9 cellular contexts compared by ENCODE assay signal in genomic region chr2:196168181-196168580, GRCh38. TPM values are rescaled to one million over a fixed set of nuclear protein-coding genes. Genes with fewer than 3 reads are reported as not detected.
DNase-seq lines count a peak whose midpoint lies in the region; ATAC-seq and TF ChIP-seq lines count a peak whose summit lies in the region.
"Had no signal": no experiment of that assay in that cellular context is flagged by ENCODE, and none has a peak within 500 bp of the region (broad histone marks: within the 10 kb centered on the region; RNA-seq: fewer than 3 reads in every experiment).

No MANE protein-coding gene starts in this region.

- no peak overlapping the region for H2BK15ac ChIP-seq in H9 (ENCODE audit: low read depth, low read length)

- CTCF ChIA-PET in AG04449 (lab: Yijun Ruan, JAX) = interaction anchor here (1.0 to 3.5 kb wide), 5 partner anchors 90 to 169 kb away, joined by 3 to 18 read pairs (median 13); no protein-coding TSS in a partner anchor

- H2AFZ ChIP-seq in H9 (ENCODE audit: low read length) = no peak overlapping the region

- H3K9ac ChIP-seq in H9 (ENCODE audit: extremely low read depth, insufficient read length, low read length) = no peak overlapping the region

- H3K27ac ChIP-seq in H9 (ENCODE audit: insufficient read length, low read depth, low read length) = no peak overlapping the region
- H3K27ac ChIP-seq in left lung = peak overlapping the region; percentile 58 to 70
- H3K27ac ChIP-seq: prostate gland had no signal

- peak overlapping the region in 1 of 2 experiments; percentile 41; a peak in 1 of 5 replicates for H3K4me3 Mint-ChIP-seq in H9
- H3K4me3 Mint-ChIP-seq in activated T-helper 1 cell treated with anti-CD3 and anti-CD28 coated beads, Interleukin-12 subunit alpha, Interleukin-12 subunit beta, Interleukin-2, Interleukin-4 antibody, amounts not matched to agents 30 ng/mL and 10 ng/mL and 1 ng/mL, durations not matched to agents 14 hours and 24 hours and 36 hours = peak overlapping the region; percentile 94

- H3K23ac ChIP-seq in H9 (ENCODE audit: insufficient read length, low read depth, low read length) = no peak overlapping the region

- H3K27me3 ChIP-seq in H9 (ENCODE audit: insufficient read depth, low read length) = no peaks in the 10 kb centered on the region
- H3K27me3 ChIP-seq in left lung = no peaks in the 10 kb centered on the region

- DNase-seq in AG04449 (ENCODE audit: low read depth, low spot score) (no peak), H9 (no peak), left lung (no peak), NCI-H510A (lab: John Stamatoyannopoulos, UW) (no peak), islet precursor cell (no peak)
- DNase-seq in activated T-helper 1 cell treated with anti-CD3 and anti-CD28 coated beads, Interleukin-12 subunit alpha, Interleukin-12 subunit beta, Interleukin-2, Interleukin-4 antibody, amounts not matched to agents 30 ng/mL and 10 ng/mL and 1 ng/mL, durations not matched to agents 14 hours and 24 hours and 36 hours (ENCODE audit: low spot score) = no peak

- TF ChIP-seq CTCF in AG04449 (IDR thresholded peaks at IDR 0.05; ENCODE audit: insufficient read depth, low read length, missing control alignments) (no peak), H9 (conservative IDR thresholded peaks at IDR 0.05) (no peak), left lung (IDR thresholded peaks at IDR 0.05) (no peak)

- H3K4me1 ChIP-seq in H9 (ENCODE audit: insufficient read depth, low read length) (peaks cover 5% of the 10 kb centered on the region; the same call in 1 of the 2 replicates), left lung (peaks cover 0 to 53% of the 10 kb centered on the region in 2 donors)
- H3K4me1 ChIP-seq: prostate gland had no signal

- no peak overlapping the region for H3K56ac ChIP-seq in H9 (ENCODE audit: insufficient read length, low read depth, low read length)

- H3K4me2 ChIP-seq in H9 (ENCODE audit: insufficient read depth, insufficient read length, low read length) = no peak overlapping the region

- H3K27ac Mint-ChIP-seq in H9 = peak overlapping the region; percentile 27 to 72 (median 50); a peak in 2 of 7 replicates
- peak overlapping the region; percentile 92 for H3K27ac Mint-ChIP-seq in activated T-helper 1 cell treated with anti-CD3 and anti-CD28 coated beads, Interleukin-12 subunit alpha, Interleukin-12 subunit beta, Interleukin-2, Interleukin-4 antibody, amounts not matched to agents 30 ng/mL and 10 ng/mL and 1 ng/mL, durations not matched to agents 14 hours and 24 hours and 36 hours

- peaks cover 1% of the 10 kb centered on the region; the same call in 1 of the 2 replicates for H3K79me2 ChIP-seq in H9 (ENCODE audit: insufficient read depth, low read length)

- H3K14ac ChIP-seq in H9 (ENCODE audit: insufficient read depth, low read length) = no peak overlapping the region

- intact Hi-C loops in activated T-helper 1 cell treated with anti-CD3 and anti-CD28 coated beads, Interleukin-12 subunit alpha, Interleukin-12 subunit beta, Interleukin-2, Interleukin-4 antibody, amounts not matched to agents 30 ng/mL and 10 ng/mL and 1 ng/mL, durations not matched to agents 14 hours and 24 hours and 36 hours (cut with micrococcal nuclease) = loop anchor here (10.0 kb wide), 2 partner anchors 1137 to 1267 kb away; partner anchors contain the start of gene SF3B1
- intact Hi-C loops in left lung (cut with DNase I) = no loop called here

- peaks cover 41 to 49% of the 10 kb centered on the region in 2 experiments for H3K4me1 Mint-ChIP-seq in H9
- peaks cover 54% of the 10 kb centered on the region for H3K4me1 Mint-ChIP-seq in activated T-helper 1 cell treated with anti-CD3 and anti-CD28 coated beads, Interleukin-12 subunit alpha, Interleukin-12 subunit beta, Interleukin-2, Interleukin-4 antibody, amounts not matched to agents 30 ng/mL and 10 ng/mL and 1 ng/mL, durations not matched to agents 14 hours and 24 hours and 36 hours (ENCODE audit: low read depth)

- peaks cover 18% of the 10 kb centered on the region for H3K27me3 Mint-ChIP-seq in H9 (ENCODE audit: low read depth)
- no peaks in the 10 kb centered on the region for H3K27me3 Mint-ChIP-seq in activated T-helper 1 cell treated with anti-CD3 and anti-CD28 coated beads, Interleukin-12 subunit alpha, Interleukin-12 subunit beta, Interleukin-2, Interleukin-4 antibody, amounts not matched to agents 30 ng/mL and 10 ng/mL and 1 ng/mL, durations not matched to agents 14 hours and 24 hours and 36 hours (ENCODE audit: insufficient read depth)

- H3K4me3 ChIP-seq in AG04449 (ENCODE audit: low read depth, low read length) (peak overlapping the region; percentile 37), left lung (peak overlapping the region; percentile 86 to 87)

- no peaks in the 10 kb centered on the region for H3K9me3 Mint-ChIP-seq in H9
- no peaks in the 10 kb centered on the region for H3K9me3 Mint-ChIP-seq in activated T-helper 1 cell treated with anti-CD3 and anti-CD28 coated beads, Interleukin-12 subunit alpha, Interleukin-12 subunit beta, Interleukin-2, Interleukin-4 antibody, amounts not matched to agents 30 ng/mL and 10 ng/mL and 1 ng/mL, durations not matched to agents 14 hours and 24 hours and 36 hours

- POLR2A ChIA-PET in AG04449 (lab: Yijun Ruan, JAX) = no interaction called here

- no peak overlapping the region for H2BK20ac ChIP-seq in H9 (ENCODE audit: low read depth, low read length, poor library complexity, severe bottlenecking)

- H2AK5ac ChIP-seq in H9 (ENCODE audit: insufficient read length, low read length) = no peak overlapping the region

- no peak for ATAC-seq in left lung
- ATAC-seq in GM21381 (IDR thresholded peaks at IDR 0.05; ENCODE audit: unreplicated experiment) = no peak
- no peak for ATAC-seq in HG03342 (IDR thresholded peaks at IDR 0.05; ENCODE audit: unreplicated experiment)

- no peaks in the 10 kb centered on the region for H4K20me1 ChIP-seq in H9 (ENCODE audit: control insufficient read depth, insufficient read depth, insufficient read length)

- H3K23me2 ChIP-seq in H9 (ENCODE audit: insufficient read length, low read depth, low read length, poor library complexity, severe bottlenecking) = peaks cover 11% of the 10 kb centered on the region

- no peak overlapping the region for H2BK120ac ChIP-seq in H9 (ENCODE audit: low read depth, low read length, poor library complexity, severe bottlenecking)

- H3T11ph ChIP-seq in H9 (ENCODE audit: low read length) = no peak overlapping the region

- no CpG with 5 or more reads among the region's 4 CpGs for WGBS in H9 (ENCODE audit: extremely low coverage, insufficient read length, low lambda C conversion rate)

- H3K9me3 ChIP-seq in H9 (ENCODE audit: control insufficient read depth, low read depth, low read length) (no peaks in the 10 kb centered on the region), left lung (no peaks in the 10 kb centered on the region)
- H3K9me3 ChIP-seq: prostate gland had no signal

- no peak overlapping the region for H2BK12ac ChIP-seq in H9 (ENCODE audit: insufficient read length, low read depth, low read length)

- no peak overlapping the region for H2BK5ac ChIP-seq in H9 (ENCODE audit: insufficient read length, low read length)

- H4K5ac ChIP-seq in H9 (ENCODE audit: insufficient read length, low read depth, low read length) = no peak overlapping the region

- H3K36me3 ChIP-seq in left lung = no peaks in the 10 kb centered on the region
- H3K36me3 ChIP-seq: prostate gland had no signal

- 0 out of 7 replicates have a peak, but pooled peaks cover 0 to 2% (median 0%) of the 10 kb centered on the region in 3 experiments for H3K36me3 Mint-ChIP-seq in H9 (ENCODE audit: insufficient read depth in 1 of 3, low read depth in 3 of 3)
- H3K36me3 Mint-ChIP-seq in activated T-helper 1 cell treated with anti-CD3 and anti-CD28 coated beads, Interleukin-12 subunit alpha, Interleukin-12 subunit beta, Interleukin-2, Interleukin-4 antibody, amounts not matched to agents 30 ng/mL and 10 ng/mL and 1 ng/mL, durations not matched to agents 14 hours and 24 hours and 36 hours (ENCODE audit: low read depth) = peaks cover 53% of the 10 kb centered on the region

- no peak overlapping the region for H3K4ac ChIP-seq in H9 (ENCODE audit: low read depth, low read length)

- no peak overlapping the region for H4K91ac ChIP-seq in H9 (ENCODE audit: insufficient read length, low read depth, low read length)

- no peak overlapping the region for H4K8ac ChIP-seq in H9 (replicated peaks; ENCODE audit: insufficient read length, low read depth, low read length)

- no peaks in the 10 kb centered on the region for H3K79me1 ChIP-seq in H9 (ENCODE audit: insufficient read depth, low read depth, low read length, poor library complexity, severe bottlenecking)

- no peak overlapping the region for H3K18ac ChIP-seq in H9 (ENCODE audit: insufficient read length, low read depth, low read length)

RNA-seq across cellular contexts. Expression of gene STK17B, which starts 3.2 kb away (rescaled TPM):
- total RNA-seq in H9 (2021) (6.1 and 6.3 TPM in 2 replicates), left lung (10 to 100 TPM; 40.6 to 59.2 TPM)
- 148 and 164 TPM in 2 replicates for total RNA-seq in activated T-helper 1 cell treated with anti-CD3 and anti-CD28 coated beads, Interleukin-12 subunit alpha, Interleukin-12 subunit beta, Interleukin-2, Interleukin-4 antibody, amounts not matched to agents 30 ng/mL and 10 ng/mL and 1 ng/mL, durations not matched to agents 14 hours and 24 hours and 36 hours
